In the genomic region with DNA sequence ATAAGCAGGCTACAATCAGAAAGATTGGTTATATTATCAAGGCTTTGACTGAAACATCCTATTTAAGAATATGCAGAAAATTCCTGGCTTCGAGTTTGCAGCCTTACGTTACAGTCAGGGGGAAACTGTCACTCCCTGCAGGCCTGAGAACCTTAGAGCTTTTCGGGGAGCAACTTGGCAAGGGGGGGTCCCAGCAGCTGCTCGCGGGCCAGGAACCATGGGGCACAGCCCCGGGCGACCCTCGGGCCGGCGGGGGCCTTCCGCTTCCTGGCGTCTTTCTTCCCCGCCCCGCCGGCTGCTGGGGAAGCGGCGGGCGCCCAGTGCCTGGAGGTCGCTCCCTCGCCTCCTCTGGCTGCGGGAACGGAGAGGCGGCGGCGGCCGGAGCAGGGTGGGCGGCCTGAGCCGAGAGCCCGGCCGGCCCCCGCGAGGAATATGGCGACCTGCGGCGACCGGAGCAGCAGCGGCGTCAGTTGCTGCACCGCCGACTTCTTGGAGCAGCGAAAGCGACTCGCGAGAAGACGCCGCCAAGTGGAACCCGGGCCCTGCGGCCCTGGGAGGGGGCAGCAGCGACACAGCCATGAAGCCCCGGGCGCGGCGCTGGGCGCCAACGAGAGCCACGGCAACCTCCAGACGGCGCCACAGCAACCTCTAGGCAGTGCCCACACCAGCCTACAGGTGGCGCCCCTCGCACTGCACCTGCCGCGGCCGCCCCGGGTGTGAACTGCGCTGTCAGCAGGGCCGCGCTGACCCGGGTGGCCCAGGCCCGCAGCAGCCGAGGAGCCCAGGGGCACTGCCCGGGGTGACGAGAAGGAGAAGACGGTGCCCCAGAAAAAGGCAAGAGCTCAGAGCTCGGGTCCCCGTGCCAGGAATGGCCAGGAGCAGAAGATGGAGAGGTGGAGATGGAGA, we compare ENCODE assay signal across 8 cellular contexts. TPM values are rescaled to one million over a fixed set of nuclear protein-coding genes. Genes with fewer than 3 reads are reported as not detected.
DNase-seq lines count a peak whose midpoint lies in the region; ATAC-seq and FAIRE-seq lines count a peak whose summit lies in the region.
"Not testable (repeated sequence)": the region's sequence is repeated elsewhere in the genome, so short reads cannot be mapped to it uniquely, and the experiment has no call there.

No MANE protein-coding gene starts in this region.

- intact Hi-C loops in activated CD4-positive, alpha-beta T cell treated with anti-CD3 and anti-CD28 coated beads for 36 hours (cut with DNase I, micrococcal nuclease) = not testable (repeated sequence)

- not testable (repeated sequence) for H3K4me1 Mint-ChIP-seq in activated CD4-positive, alpha-beta T cell treated with anti-CD3 and anti-CD28 coated beads for 36 hours; central memory CD8-positive, alpha-beta T cell; memory B cell

- H3K9me3 Mint-ChIP-seq in activated CD4-positive, alpha-beta T cell treated with anti-CD3 and anti-CD28 coated beads for 36 hours (ENCODE audit: low read depth); central memory CD8-positive, alpha-beta T cell; memory B cell: not testable (repeated sequence)

- not testable (repeated sequence) for H3K4me3 Mint-ChIP-seq in activated CD4-positive, alpha-beta T cell treated with anti-CD3 and anti-CD28 coated beads for 36 hours; central memory CD8-positive, alpha-beta T cell; memory B cell

- not testable (repeated sequence) for H3K27me3 Mint-ChIP-seq in activated CD4-positive, alpha-beta T cell treated with anti-CD3 and anti-CD28 coated beads for 36 hours; central memory CD8-positive, alpha-beta T cell; memory B cell

- ATAC-seq in GM18511 (IDR thresholded peaks at IDR 0.05; ENCODE audit: unreplicated experiment) (peak; percentile 99), GM21360 (IDR thresholded peaks at IDR 0.05; ENCODE audit: unreplicated experiment) (peak; percentile 73), HG02759 (IDR thresholded peaks at IDR 0.05; ENCODE audit: unreplicated experiment) (peak; percentile 97), HG03342 (IDR thresholded peaks at IDR 0.05; ENCODE audit: unreplicated experiment) (peak; percentile 96), memory B cell (ENCODE audit: low read depth) (peak; percentile 95)
- ATAC-seq in activated CD4-positive, alpha-beta T cell treated with anti-CD3 and anti-CD28 coated beads for 36 hours = peak; percentile 99
- peak; percentile 99 for ATAC-seq in central memory CD8-positive, alpha-beta T cell (replicated peaks; ENCODE audit: extremely low read depth, poor library complexity, severe bottlenecking)

- POLR2A ChIA-PET in activated CD4-positive, alpha-beta T cell treated with anti-CD3 and anti-CD28 coated beads for 36 hours (lab: Charles Lee) = not testable (repeated sequence)

- CTCF ChIA-PET in activated CD4-positive, alpha-beta T cell treated with anti-CD3 and anti-CD28 coated beads for 36 hours (lab: Charles Lee) = not testable (repeated sequence)

- peak; percentile 43 for DNase-seq in activated CD4-positive, alpha-beta T cell treated with anti-CD3 and anti-CD28 coated beads for 36 hours
- DNase-seq in central memory CD8-positive, alpha-beta T cell (ENCODE audit: low spot score in 2 of 2) = peak in 1 of 2 donors; percentile 22
- peak in 1 of 2 donors; percentile 11 for DNase-seq in memory B cell (ENCODE audit: low spot score in 2 of 2)
- DNase-seq in urothelium cell line (ENCODE audit: low spot score) = not testable (repeated sequence)

- peak; percentile 78 for FAIRE-seq in urothelium cell line (lab: Jason Lieb, UNC)

- H3K36me3 Mint-ChIP-seq in activated CD4-positive, alpha-beta T cell treated with anti-CD3 and anti-CD28 coated beads for 36 hours (ENCODE audit: low read depth); central memory CD8-positive, alpha-beta T cell (ENCODE audit: insufficient read depth); memory B cell: not testable (repeated sequence)

- H3K27ac Mint-ChIP-seq in activated CD4-positive, alpha-beta T cell treated with anti-CD3 and anti-CD28 coated beads for 36 hours; central memory CD8-positive, alpha-beta T cell (ENCODE audit: low read depth); memory B cell: not testable (repeated sequence)

RNA-seq across cellular contexts. Expression of a gene that starts 1.2 kb away (rescaled TPM):
- total RNA-seq in activated CD4-positive, alpha-beta T cell treated with anti-CD3 and anti-CD28 coated beads for 36 hours = 1 to 10 TPM; 1.7 to 1.8 TPM

RNA-seq across cellular contexts. Expression of a gene that starts 39.1 kb away (rescaled TPM):
- total RNA-seq in activated CD4-positive, alpha-beta T cell treated with anti-CD3 and anti-CD28 coated beads for 36 hours = 100 to 1,000 TPM; 121 to 294 TPM
